ENCODE assay signal across 16 cellular contexts in the genomic region with DNA sequence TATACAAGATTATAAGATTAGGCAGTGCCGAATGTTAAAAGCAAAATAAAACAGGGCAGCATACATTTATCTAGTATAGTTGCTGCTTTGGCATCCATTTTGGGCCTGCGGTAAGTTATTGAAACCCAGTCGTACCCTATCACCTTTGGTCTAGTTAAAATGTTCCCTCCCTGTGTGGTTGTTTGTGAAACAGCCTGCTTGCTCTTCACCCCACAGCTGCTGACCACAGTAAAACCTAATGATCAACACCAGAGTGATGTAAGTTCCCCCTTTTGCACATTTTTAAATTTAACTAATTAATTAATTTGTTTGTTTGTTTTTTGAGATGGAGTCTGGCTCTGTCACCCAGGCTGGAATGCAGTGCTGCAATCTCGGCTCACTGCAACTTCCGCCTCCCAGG. TPM values are rescaled to one million over a fixed set of nuclear protein-coding genes. Genes with fewer than 3 reads are reported as not detected.
DNase-seq lines count a peak whose midpoint lies in the region; ATAC-seq and TF ChIP-seq lines count a peak whose summit lies in the region.
"Had no signal": no experiment of that assay in that cellular context is flagged by ENCODE, and none has a peak within 500 bp of the region (broad histone marks: within the 10 kb centered on the region; RNA-seq: fewer than 3 reads in every experiment).

No MANE protein-coding gene starts in this region.

- H3K36me3 Mint-ChIP-seq in IgD-negative memory B cell: peaks cover 12% of the 10 kb centered on the region
- H3K36me3 Mint-ChIP-seq in stimulated activated naive B cell treated with anti-CD40 and anti-IgM and Interleukin-4, amounts not matched to agents 10 μg/mL and 1 μg/mL and 100 μg/mL, for 72 hours: peaks cover 3 to 7% of the 10 kb centered on the region in 2 donors

- peak overlapping the region in 2 of 3 donors; percentile 11 to 16 for H3K27ac Mint-ChIP-seq in IgD-negative memory B cell
- no peak overlapping the region for H3K27ac Mint-ChIP-seq in stimulated activated naive B cell treated with anti-CD40 and anti-IgM and Interleukin-4, amounts not matched to agents 10 μg/mL and 1 μg/mL and 100 μg/mL, for 72 hours
- H3K27ac Mint-ChIP-seq: T-helper 17 cell had no signal

- peaks cover 2% of the 10 kb centered on the region for H3K27me3 Mint-ChIP-seq in IgD-negative memory B cell
- no peaks in the 10 kb centered on the region for H3K27me3 Mint-ChIP-seq in stimulated activated naive B cell treated with anti-CD40 and anti-IgM and Interleukin-4, amounts not matched to agents 10 μg/mL and 1 μg/mL and 100 μg/mL, for 72 hours

- no peak overlapping the region for H3K27ac ChIP-seq in foreskin keratinocyte
- H3K27ac ChIP-seq: 22Rv1, PC-9, tibial artery had no signal

- peak; percentile 16 for DNase-seq in NOMO-1 treated with DMSO at 0.1 percent for 48 hours (lab: John Stamatoyannopoulos, UW; ENCODE audit: unreplicated experiment)
- no peak for DNase-seq in NOMO-1 treated with dmso at 0.1 percent for 144 hours (lab: John Stamatoyannopoulos, UW; ENCODE audit: unreplicated experiment)
- no peak for DNase-seq in stimulated activated naive B cell treated with anti-CD40 and anti-IgM and Interleukin-4, amounts not matched to agents 10 μg/mL and 1 μg/mL and 100 μg/mL, for 72 hours
- DNase-seq in activated CD4-positive, alpha-beta T cell treated with anti-CD3 and anti-CD28 coated beads, Interleukin-2, amount 50 U/mL, for 1 hour: no peak
- no peak for DNase-seq in foreskin keratinocyte
- no peak for DNase-seq in COLO829 (ENCODE audit: low spot score)
- DNase-seq: activated effector memory CD4-positive, alpha-beta T cell treated with Interleukin-2 at 50 U/mL for 16 hours; Caco-2; foreskin melanocyte; PC-9; T-helper 17 cell; tibial artery had no signal

- peaks cover 20 to 27% (median 21%) of the 10 kb centered on the region in 3 donors for H3K4me1 Mint-ChIP-seq in IgD-negative memory B cell
- peaks cover 12 to 24% of the 10 kb centered on the region in 2 donors for H3K4me1 Mint-ChIP-seq in stimulated activated naive B cell treated with anti-CD40 and anti-IgM and Interleukin-4, amounts not matched to agents 10 μg/mL and 1 μg/mL and 100 μg/mL, for 72 hours
- H3K4me1 Mint-ChIP-seq: T-helper 17 cell had no signal

- no peak for TF ChIP-seq CTCF in foreskin keratinocyte (conservative IDR thresholded peaks at IDR 0.05)

- no peaks in the 10 kb centered on the region for H3K27me3 ChIP-seq in foreskin keratinocyte
- H3K27me3 ChIP-seq: tibial artery had no signal

- peak overlapping the region in 1 of 4 donors; percentile 32 for H3K4me3 Mint-ChIP-seq in IgD-negative memory B cell
- no peak overlapping the region for H3K4me3 Mint-ChIP-seq in stimulated activated naive B cell treated with anti-CD40 and anti-IgM and Interleukin-4, amounts not matched to agents 10 μg/mL and 1 μg/mL and 100 μg/mL, for 72 hours
- H3K4me3 Mint-ChIP-seq: T-helper 17 cell had no signal

- H3K4me1 ChIP-seq in foreskin keratinocyte: no peaks in the 10 kb centered on the region
- H3K4me1 ChIP-seq: Caco-2, tibial artery had no signal

- ATAC-seq in HG02623 (IDR thresholded peaks at IDR 0.05; ENCODE audit: unreplicated experiment) (peak; percentile 34), foreskin keratinocyte (no peak)
- peak; percentile 30 to 43 for ATAC-seq in stimulated activated naive B cell treated with anti-CD40 and anti-IgM and Interleukin-4, amounts not matched to agents 10 μg/mL and 1 μg/mL and 100 μg/mL, for 72 hours (replicated peaks)
- ATAC-seq: K562, T-helper 17 cell had no signal

- peaks cover 0 to 4% (median 2%) of the 10 kb centered on the region in 3 donors for H3K9me3 Mint-ChIP-seq in IgD-negative memory B cell
- peaks cover 0 to 7% of the 10 kb centered on the region in 2 donors for H3K9me3 Mint-ChIP-seq in stimulated activated naive B cell treated with anti-CD40 and anti-IgM and Interleukin-4, amounts not matched to agents 10 μg/mL and 1 μg/mL and 100 μg/mL, for 72 hours

RNA-seq across cellular contexts. Expression of gene TXNDC5, which starts 50.3 kb away (rescaled TPM):
- 270 TPM for polyA plus RNA-seq in IgD-negative memory B cell
- 157 and 159 TPM in 2 replicates for total RNA-seq in foreskin keratinocyte
- polyA plus RNA-seq in foreskin keratinocyte: 94.9 and 110 TPM in 2 replicates
